22 cellular contexts compared by ENCODE assay signal in genomic region chr15:71425388-71425787, GRCh38.
"Had no signal": no experiment of that assay in that cellular context is flagged by ENCODE, and none has a peak within 500 bp of the region (broad histone marks: within the 10 kb centered on the region; RNA-seq: fewer than 3 reads in every experiment).

No MANE protein-coding gene starts in this region.

- H3K4me2 ChIP-seq: neural progenitor cell had no signal

- H3K4me1 Mint-ChIP-seq: naive thymus-derived CD4-positive, alpha-beta T cell; nephron; neural progenitor cell; stimulated activated effector memory CD8-positive, alpha-beta T cell treated with anti-CD3 and anti-CD28 coated beads, Interleukin-12 subunit alpha, Interleukin-12 subunit beta, amount 100 ng/mL, for 72 hours had no signal

- H3K36me3 Mint-ChIP-seq: naive thymus-derived CD4-positive, alpha-beta T cell; neural progenitor cell; stimulated activated effector memory CD8-positive, alpha-beta T cell treated with anti-CD3 and anti-CD28 coated beads, Interleukin-12 subunit alpha, Interleukin-12 subunit beta, amount 100 ng/mL, for 72 hours; type B pancreatic cell had no signal

- H3K36me3 ChIP-seq: gastrocnemius medialis, neural progenitor cell, ovary, sigmoid colon, stomach, thyroid gland had no signal

- H3K27me3 Mint-ChIP-seq: type B pancreatic cell had no signal

- H3K4me1 ChIP-seq: gastrocnemius medialis, neural progenitor cell, sigmoid colon, thyroid gland had no signal

- H3K9me3 Mint-ChIP-seq: neural progenitor cell; stimulated activated effector memory CD8-positive, alpha-beta T cell treated with anti-CD3 and anti-CD28 coated beads, Interleukin-12 subunit alpha, Interleukin-12 subunit beta, amount 100 ng/mL, for 72 hours; type B pancreatic cell had no signal

- H3K27ac Mint-ChIP-seq: naive thymus-derived CD4-positive, alpha-beta T cell; nephron; neural progenitor cell; stimulated activated effector memory CD8-positive, alpha-beta T cell treated with anti-CD3 and anti-CD28 coated beads, Interleukin-12 subunit alpha, Interleukin-12 subunit beta, amount 100 ng/mL, for 72 hours; type B pancreatic cell had no signal

- H3K4me3 ChIP-seq: dorsolateral prefrontal cortex, gastrocnemius medialis, neural progenitor cell, ovary, psoas muscle, sigmoid colon, stomach, thyroid gland had no signal

- DNase-seq: dorsolateral prefrontal cortex; effector CD4-positive, alpha-beta T cell; foreskin fibroblast; gastrocnemius medialis; head of caudate nucleus; midbrain; naive thymus-derived CD4-positive, alpha-beta T cell; nucleus accumbens; ovary; posterior cingulate gyrus; psoas muscle; right cardiac atrium; sigmoid colon; stimulated activated CD4-positive, alpha-beta T cell treated with anti-CD3 and anti-CD28 coated beads, Interleukin-2, amount 100 ng/mL, for 24 hours; stimulated activated CD4-positive, alpha-beta T cell treated with anti-CD3 and anti-CD28 coated beads, Interleukin-4, amount 100 ng/mL, for 24 hours; stimulated activated naive CD4-positive, alpha-beta T cell treated with Interleukin-2 at 50 U/mL for 16 hours; stomach; thyroid gland had no signal

- H3K9me3 ChIP-seq: gastrocnemius medialis, ovary, psoas muscle, sigmoid colon, stomach, thyroid gland had no signal

- H3K9ac ChIP-seq: neural progenitor cell had no signal

- ATAC-seq: gastrocnemius medialis; naive thymus-derived CD4-positive, alpha-beta T cell; psoas muscle; right cardiac atrium; stimulated activated effector memory CD8-positive, alpha-beta T cell treated with anti-CD3 and anti-CD28 coated beads, Interleukin-12 subunit alpha, Interleukin-12 subunit beta, amount 100 ng/mL, for 72 hours had no signal

- H3K27me3 ChIP-seq: dorsolateral prefrontal cortex, gastrocnemius medialis, neural progenitor cell, ovary, sigmoid colon, stomach, thyroid gland had no signal

- H3K27ac ChIP-seq: dorsolateral prefrontal cortex, gastrocnemius medialis, neural progenitor cell, ovary, psoas muscle, sigmoid colon, thyroid gland had no signal

- H3K4me3 Mint-ChIP-seq: naive thymus-derived CD4-positive, alpha-beta T cell; nephron; stimulated activated effector memory CD8-positive, alpha-beta T cell treated with anti-CD3 and anti-CD28 coated beads, Interleukin-12 subunit alpha, Interleukin-12 subunit beta, amount 100 ng/mL, for 72 hours; type B pancreatic cell had no signal

- H2AFZ ChIP-seq: neural progenitor cell had no signal
